ENCODE assay signal across 8 cellular contexts in genomic region chr1:153957744-153958110, GRCh38. TPM values are rescaled to one million over a fixed set of nuclear protein-coding genes. Genes with fewer than 3 reads are reported as not detected.
DNase-seq lines count a peak whose midpoint lies in the region; ATAC-seq and TF ChIP-seq lines count a peak whose summit lies in the region.

No MANE protein-coding gene starts in this region.

- peaks cover 5 to 53% of the 10 kb centered on the region in 2 experiments; a peak in 3 of 4 replicates for H3K4me1 ChIP-seq in SK-N-SH (ENCODE audit: control insufficient read depth in 1 of 2, insufficient read depth in 2 of 2, low read depth in 1 of 2, low read length in 1 of 2)
- H3K4me1 ChIP-seq in mononuclear cell (ENCODE audit: insufficient read depth, low read length): peaks cover 57% of the 10 kb centered on the region
- peaks cover 6 to 26% of the 10 kb centered on the region in 2 donors for H3K4me1 ChIP-seq in uterus

- peak; percentile 28 for DNase-seq in NCI-H1694 treated with DMSO at 0.1 percent for 48 hours (lab: John Stamatoyannopoulos, UW)
- no peak for DNase-seq in NCI-H1694 (lab: John Stamatoyannopoulos, UW)
- no peak for DNase-seq in SK-N-SH
- no peak for DNase-seq in uterus
- no peak for DNase-seq in AG08395 (ENCODE audit: low spot score)

- peak; percentile 12 for ATAC-seq in HG02759 (IDR thresholded peaks at IDR 0.05; ENCODE audit: unreplicated experiment)

- H3K27ac ChIP-seq in SK-N-SH (ENCODE audit: low read depth in 2 of 2, low read length in 1 of 2): peak overlapping the region; percentile 88 to 96
- peak overlapping the region; percentile 93 for H3K27ac ChIP-seq in cingulate gyrus (ENCODE audit: low read depth, low read length)
- H3K27ac ChIP-seq in uterus: peak overlapping the region; percentile 85 to 86

- H3K9me3 ChIP-seq in SK-N-SH (no peaks in the 10 kb centered on the region), mononuclear cell (ENCODE audit: low read depth, low read length) (no peaks in the 10 kb centered on the region), uterus (no peaks in the 10 kb centered on the region)

- H3K36me3 ChIP-seq in SK-N-SH (replicated peaks in 1 of 2; ENCODE audit: control insufficient read depth in 1 of 2, insufficient read depth in 2 of 2, low read length in 1 of 2) (peaks cover 12 to 33% of the 10 kb centered on the region in 2 experiments), uterus (no peaks in the 10 kb centered on the region)

- H3K27me3 ChIP-seq in SK-N-SH (ENCODE audit: insufficient read depth) (no peaks in the 10 kb centered on the region), mononuclear cell (ENCODE audit: insufficient read depth, low read length) (no peaks in the 10 kb centered on the region), uterus (no peaks in the 10 kb centered on the region)

- no peak overlapping the region for H2AFZ ChIP-seq in SK-N-SH (ENCODE audit: low read depth)

- peak overlapping the region; percentile 69 to 95 for H3K4me3 ChIP-seq in SK-N-SH (ENCODE audit: low read depth in 2 of 2, low read length in 1 of 2)
- peak overlapping the region; percentile 96 for H3K4me3 ChIP-seq in mononuclear cell (ENCODE audit: low read length)
- H3K4me3 ChIP-seq in uterus: peak overlapping the region; percentile 86 to 94

- TF ChIP-seq POLR2A in uterus (IDR thresholded peaks at IDR 0.05): no peak

- intact Hi-C loops in uterus (cut with DNase I; ENCODE audit: low total_unique reads): no loop called here

- no peak for TF ChIP-seq CTCF in SK-N-SH (IDR thresholded peaks at IDR 0.05)
- no peak for TF ChIP-seq CTCF in uterus (IDR thresholded peaks at IDR 0.05)

- no peaks in the 10 kb centered on the region for H3K9me2 ChIP-seq in SK-N-SH

- TF ChIP-seq EP300 in SK-N-SH (IDR thresholded peaks at IDR 0.05; ENCODE audit: borderline replicate concordance in 1 of 2, low read depth in 1 of 2, low read length in 1 of 2): no peak

- H3K79me2 ChIP-seq in SK-N-SH (ENCODE audit: insufficient read depth): peaks cover 75% of the 10 kb centered on the region

- peaks cover 15% of the 10 kb centered on the region for H3F3A ChIP-seq in SK-N-SH (replicated peaks; ENCODE audit: insufficient read depth)

- WGBS in SK-N-SH (ENCODE audit: low lambda C conversion rate): 3% methylated on average over 8 of the region's 13 CpGs

- peak overlapping the region; percentile 94 for H3K9ac ChIP-seq in SK-N-SH

- CTCF ChIA-PET in SK-N-SH (lab: Yijun Ruan, JAX): interaction anchor here (1.1 to 8.6 kb wide), 5 partner anchors 10 to 163 kb away, joined by 3 to 51 read pairs (median 10); partner anchors contain the start of genes CREB3L4, DENND4B and RAB13

- POLR2A ChIA-PET in SK-N-SH (lab: Yijun Ruan, JAX): interaction anchor here (1.1 to 4.4 kb wide), 4 partner anchors 9 to 34 kb away, joined by 3 to 32 read pairs (median 5); partner anchors contain the start of genes CREB3L4, DENND4B and GATAD2B

- H3K4me2 ChIP-seq in SK-N-SH: peak overlapping the region; percentile 82

- TF ChIP-seq RAD21 in SK-N-SH (IDR thresholded peaks at IDR 0.05; ENCODE audit: low read length): no peak

- peaks cover 41% of the 10 kb centered on the region for H4K20me1 ChIP-seq in SK-N-SH (ENCODE audit: insufficient read depth)

TF ChIP-seq in SK-N-SH, 30 proteins besides CTCF, POLR2A, EP300 and RAD21:
- TF ChIP-seq NRF1 (IDR thresholded peaks at IDR 0.05; ENCODE audit: low read depth, low read length) (no peak), RFX5 (IDR thresholded peaks at IDR 0.05; ENCODE audit: low read length) (no peak), FOXJ3 (CRISPR knock-in tag; IDR thresholded peaks at IDR 0.05) (no peak), POLR2AphosphoS5 (IDR thresholded peaks at IDR 0.05; ENCODE audit: low read depth, low read length) (no peak), FOSL2 (IDR thresholded peaks at IDR 0.05; ENCODE audit: borderline replicate concordance, low read depth) (no peak), RXRA (IDR thresholded peaks at IDR 0.05; ENCODE audit: borderline replicate concordance, low read depth) (no peak), MXI1 (IDR thresholded peaks at IDR 0.05; ENCODE audit: low read depth, low read length) (peak; percentile 43; the same call in 1 of the 2 replicates)
- TF ChIP-seq, protein P1, sequence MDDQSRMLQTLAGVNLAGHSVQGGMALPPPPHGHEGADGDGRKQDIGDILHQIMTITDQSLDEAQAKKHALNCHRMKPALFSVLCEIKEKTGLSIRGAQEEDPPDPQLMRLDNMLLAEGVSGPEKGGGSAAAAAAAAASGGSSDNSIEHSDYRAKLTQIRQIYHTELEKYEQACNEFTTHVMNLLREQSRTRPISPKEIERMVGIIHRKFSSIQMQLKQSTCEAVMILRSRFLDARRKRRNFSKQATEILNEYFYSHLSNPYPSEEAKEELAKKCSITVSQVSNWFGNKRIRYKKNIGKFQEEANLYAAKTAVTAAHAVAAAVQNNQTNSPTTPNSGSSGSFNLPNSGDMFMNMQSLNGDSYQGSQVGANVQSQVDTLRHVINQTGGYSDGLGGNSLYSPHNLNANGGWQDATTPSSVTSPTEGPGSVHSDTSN (IDR thresholded peaks at IDR 0.05): no peak

RNA-seq across cellular contexts. Expression of gene CRTC2, which starts 0.7 kb away (rescaled TPM):
- 25.5 and 26.2 TPM in 2 replicates for polyA plus RNA-seq in SK-N-SH (2012; rRNA removed)
- 8.8 and 11.5 TPM in 2 replicates for polyA plus RNA-seq in SK-N-SH (2012; cell fraction: cytosol; rRNA removed)
- 86.4 and 89.5 TPM in 2 replicates for polyA plus RNA-seq in SK-N-SH (2012; cell fraction: nucleus; rRNA removed)
- total RNA-seq in mononuclear cell (31.2 TPM), uterus (10 to 100 TPM in 2 of 4 donors, 1 to 10 TPM in 2; 5.9 to 57.2 (median 15.5) TPM)

RNA-seq across cellular contexts. Expression of gene SLC39A1, which starts 5.6 kb away (rescaled TPM):
- polyA plus RNA-seq in SK-N-SH (2012; rRNA removed): 89.6 and 113 TPM in 2 replicates
- 67.8 and 93.4 TPM in 2 replicates for polyA plus RNA-seq in SK-N-SH (2012; cell fraction: cytosol; rRNA removed)
- 41.8 and 53.1 TPM in 2 replicates for polyA plus RNA-seq in SK-N-SH (2012; cell fraction: nucleus; rRNA removed)
- total RNA-seq in mononuclear cell (15.8 TPM), uterus (10 to 100 TPM; 66.3 to 96.2 (median 83.6) TPM)

RNA-seq across cellular contexts. Expression of gene CREB3L4, which starts 10.0 kb away (rescaled TPM):
- polyA plus RNA-seq in SK-N-SH (2012; rRNA removed): 12.8 and 16.6 TPM in 2 replicates
- polyA plus RNA-seq in SK-N-SH (2012; cell fraction: cytosol; rRNA removed): 6.2 and 9.5 TPM in 2 replicates
- 41.2 and 42.8 TPM in 2 replicates for polyA plus RNA-seq in SK-N-SH (2012; cell fraction: nucleus; rRNA removed)
- total RNA-seq in mononuclear cell: 2.4 TPM
- total RNA-seq in uterus: 10 to 100 TPM in 3 of 4 donors, 1 to 10 TPM in 1; 1.8 to 16.1 (median 13.0) TPM

RNA-seq across cellular contexts. Expression of gene DENND4B, which starts 11.2 kb away (rescaled TPM):
- 27.3 and 29.6 TPM in 2 replicates for polyA plus RNA-seq in SK-N-SH (2012; rRNA removed)
- 6.6 and 11.3 TPM in 2 replicates for polyA plus RNA-seq in SK-N-SH (2012; cell fraction: cytosol; rRNA removed)
- polyA plus RNA-seq in SK-N-SH (2012; cell fraction: nucleus; rRNA removed): 151 and 153 TPM in 2 replicates
- total RNA-seq in mononuclear cell: 37.3 TPM
- 10 to 100 TPM in 3 of 4 donors, 1 to 10 TPM in 1; 5.6 to 94.9 (median 30.1) TPM for total RNA-seq in uterus

RNA-seq across cellular contexts. Expression of gene JTB, which starts 19.7 kb away (rescaled TPM):
- polyA plus RNA-seq in SK-N-SH (2012; rRNA removed): 118 and 122 TPM in 2 replicates
- 115 and 131 TPM in 2 replicates for polyA plus RNA-seq in SK-N-SH (2012; cell fraction: cytosol; rRNA removed)
- 105 and 107 TPM in 2 replicates for polyA plus RNA-seq in SK-N-SH (2012; cell fraction: nucleus; rRNA removed)
- total RNA-seq in mononuclear cell (160 TPM), uterus (100 to 1,000 TPM in 3 of 4 donors, 10 to 100 TPM in 1; 91.1 to 253 (median 175) TPM)
